3 cellular contexts compared by ENCODE assay signal in genomic region chr10:25163464-25163863, GRCh38. TPM values are rescaled to one million over a fixed set of nuclear protein-coding genes. Genes with fewer than 3 reads are reported as not detected.
"Had no signal": no experiment of that assay in that cellular context is flagged by ENCODE, and none has a peak within 500 bp of the region (broad histone marks: within the 10 kb centered on the region; RNA-seq: fewer than 3 reads in every experiment).

No MANE protein-coding gene starts in this region.

RNA-seq across cellular contexts. Expression of gene GPR158, which starts 11.3 kb away (rescaled TPM):
- total RNA-seq: HepG2, IMR-90 had no signal
- polyA plus RNA-seq: HepG2, IgD-negative memory B cell, IMR-90 had no signal
